In the genomic region with DNA sequence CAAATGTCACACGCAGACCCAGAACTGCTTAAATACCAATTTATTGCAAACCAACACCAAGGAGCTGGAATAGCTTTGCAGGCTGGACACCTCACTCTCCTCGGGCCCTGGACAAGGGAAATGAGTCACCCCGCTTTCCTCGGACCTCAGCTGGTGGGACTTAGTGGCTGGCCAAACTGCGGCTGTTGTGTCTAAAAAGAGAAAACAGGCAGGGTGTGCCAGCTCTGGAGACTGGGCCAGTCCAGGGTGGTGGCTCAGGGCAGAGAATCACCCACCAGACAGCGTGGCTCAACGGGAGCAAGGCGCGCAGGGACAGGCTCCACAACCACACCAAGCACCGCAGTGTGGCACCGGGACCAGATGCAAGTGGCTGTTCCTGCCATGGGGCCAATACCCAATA, we compare ENCODE assay signal across 1 cellular context.
TF ChIP-seq lines count a peak whose summit lies in the region.

No MANE protein-coding gene starts in this region.

TF ChIP-seq in HepG2, 621 proteins besides CTCF, POLR2A, EP300 and RAD21 (continued from another document):
- TF ChIP-seq, protein P1, sequence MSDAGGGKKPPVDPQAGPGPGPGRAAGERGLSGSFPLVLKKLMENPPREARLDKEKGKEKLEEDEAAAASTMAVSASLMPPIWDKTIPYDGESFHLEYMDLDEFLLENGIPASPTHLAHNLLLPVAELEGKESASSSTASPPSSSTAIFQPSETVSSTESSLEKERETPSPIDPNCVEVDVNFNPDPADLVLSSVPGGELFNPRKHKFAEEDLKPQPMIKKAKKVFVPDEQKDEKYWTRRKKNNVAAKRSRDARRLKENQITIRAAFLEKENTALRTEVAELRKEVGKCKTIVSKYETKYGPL (CRISPR knock-in tag; IDR thresholded peaks at IDR 0.05): no peak
